19 cellular contexts compared by ENCODE assay signal in genomic region chr16:76428858-76429257, GRCh38.
DNase-seq lines count a peak whose midpoint lies in the region; ATAC-seq, FAIRE-seq and TF ChIP-seq lines count a peak whose summit lies in the region.
"Had no signal": no experiment of that assay in that cellular context is flagged by ENCODE, and none has a peak within 500 bp of the region (broad histone marks: within the 10 kb centered on the region; RNA-seq: fewer than 3 reads in every experiment).

No MANE protein-coding gene starts in this region.

- H3K27me3 Mint-ChIP-seq in CD4-positive, alpha-beta T cell = no peaks in the 10 kb centered on the region
- H3K27me3 Mint-ChIP-seq: activated CD4-positive, alpha-beta T cell treated with anti-CD3 and anti-CD28 coated beads, Interleukin-2, amount 10 ng/mL, durations not matched to agents 24 days and 14 days; progenitor cell of endocrine pancreas had no signal

- FAIRE-seq in small intestine (lab: Jason Lieb, UNC) = no peak

- 58 to 75% (median 61%) methylated on average over 5 of the region's 5 CpGs for WGBS in small intestine, 3 donors

- H3K4me3 ChIP-seq in small intestine (ENCODE audit: low read depth in 1 of 2, low read length in 2 of 2) (no peak overlapping the region), H7 (ENCODE audit: insufficient read depth, low read depth, low read length) (no peak overlapping the region)
- H3K4me3 ChIP-seq: lower lobe of right lung, SJCRH30 had no signal

- no peaks in the 10 kb centered on the region for H3K4me1 Mint-ChIP-seq in CD4-positive, alpha-beta T cell (ENCODE audit: low read depth)
- H3K4me1 Mint-ChIP-seq: activated CD4-positive, alpha-beta T cell treated with anti-CD3 and anti-CD28 coated beads, Interleukin-2, amount 10 ng/mL, durations not matched to agents 24 days and 14 days; natural killer cell had no signal

- H3K9me3 Mint-ChIP-seq in CD4-positive, alpha-beta T cell = no peaks in the 10 kb centered on the region
- H3K9me3 Mint-ChIP-seq: activated CD4-positive, alpha-beta T cell treated with anti-CD3 and anti-CD28 coated beads, Interleukin-2, amount 10 ng/mL, durations not matched to agents 24 days and 14 days had no signal

- no peaks in the 10 kb centered on the region for H3K36me3 Mint-ChIP-seq in CD4-positive, alpha-beta T cell (ENCODE audit: low read depth)
- H3K36me3 Mint-ChIP-seq: activated naive CD4-positive, alpha-beta T cell treated with anti-CD3 and anti-CD28 coated beads, Interleukin-2, amount 50 U/mL, for 72 hours; natural killer cell had no signal

- CTCF ChIA-PET in CD4-positive, alpha-beta T cell (lab: Charles Lee) = no interaction called here

- H3K27ac ChIP-seq in small intestine (ENCODE audit: low read depth in 1 of 2, low read length in 1 of 2) = no peak overlapping the region
- no peak overlapping the region for H3K27ac ChIP-seq in CD4-positive, alpha-beta T cell (ENCODE audit: low read depth, low read length)
- H3K27ac ChIP-seq: lower lobe of right lung, SJCRH30 had no signal

- no peaks in the 10 kb centered on the region for H3K4me1 ChIP-seq in small intestine (ENCODE audit: control insufficient read depth in 2 of 2, insufficient read depth in 1 of 2, low read depth in 1 of 2, low read length in 1 of 2)
- H3K4me1 ChIP-seq: Caco-2, lower lobe of right lung, SJCRH30 had no signal

- no peak overlapping the region for H3K4me3 Mint-ChIP-seq in CD4-positive, alpha-beta T cell
- H3K4me3 Mint-ChIP-seq: activated CD4-positive, alpha-beta T cell treated with anti-CD3 and anti-CD28 coated beads, Interleukin-2, amount 10 ng/mL, durations not matched to agents 24 days and 14 days; natural killer cell had no signal

- peak; percentile 32 for DNase-seq in ACHN
- DNase-seq in HT-29 (ENCODE audit: low spot score) = peak; percentile 4
- DNase-seq in SHP77 (lab: John Stamatoyannopoulos, UW) = peak; percentile 23 to 32
- DNase-seq in kidney glomerular epithelial cell (lab: John Stamatoyannopoulos, UW) = peak; percentile 44
- DNase-seq in small intestine = no peak
- DNase-seq in HCEC 1CT = no peak
- no peak for DNase-seq in H7
- DNase-seq in CD4-positive, alpha-beta T cell = no peak
- DNase-seq: activated CD4-positive, alpha-beta T cell treated with anti-CD3 and anti-CD28 coated beads, Interleukin-2, amount 10 ng/mL, durations not matched to agents 24 days and 14 days; effector CD8-positive, alpha-beta T cell; lower lobe of right lung; natural killer cell; NCI-H82; SJCRH30; stimulated activated naive CD4-positive, alpha-beta T cell; T-helper 9 cell had no signal

- no peaks in the 10 kb centered on the region for H3K27me3 ChIP-seq in small intestine (ENCODE audit: control insufficient read depth in 2 of 2, insufficient read depth in 2 of 2, low read length in 2 of 2)
- no peaks in the 10 kb centered on the region for H3K27me3 ChIP-seq in H7 (ENCODE audit: control insufficient read depth, insufficient read depth, low read length)
- no peaks in the 10 kb centered on the region for H3K27me3 ChIP-seq in CD4-positive, alpha-beta T cell (ENCODE audit: control insufficient read depth, insufficient read depth, low read length)
- H3K27me3 ChIP-seq: SJCRH30 had no signal

- no peak overlapping the region for H3K27ac Mint-ChIP-seq in CD4-positive, alpha-beta T cell
- H3K27ac Mint-ChIP-seq: activated CD4-positive, alpha-beta T cell treated with anti-CD3 and anti-CD28 coated beads, Interleukin-2, amount 10 ng/mL, durations not matched to agents 24 days and 14 days; activated naive CD4-positive, alpha-beta T cell treated with anti-CD3 and anti-CD28 coated beads, Interleukin-2, amount 50 U/mL, for 72 hours; natural killer cell; progenitor cell of endocrine pancreas had no signal

- no peaks in the 10 kb centered on the region for H3K36me3 ChIP-seq in small intestine (ENCODE audit: control insufficient read depth in 2 of 2, insufficient read depth in 2 of 2, low read length in 2 of 2)
- H3K36me3 ChIP-seq in H7 (replicated peaks; ENCODE audit: control insufficient read depth, insufficient read depth, low read length) = no peaks in the 10 kb centered on the region
- H3K36me3 ChIP-seq: lower lobe of right lung, SJCRH30 had no signal

- intact Hi-C loops in CD4-positive, alpha-beta T cell (cut with DNase I, micrococcal nuclease) = loop anchor here in 1 of 2 experiments (10.0 kb wide), 1 partner anchor 84 kb away; no protein-coding TSS in a partner anchor

- POLR2A ChIA-PET in CD4-positive, alpha-beta T cell (lab: Charles Lee) = no interaction called here

- ATAC-seq in CD4-positive, alpha-beta T cell (ENCODE audit: poor library complexity) = no peak
- ATAC-seq: activated naive CD4-positive, alpha-beta T cell treated with anti-CD3 and anti-CD28 coated beads, Interleukin-2, amount 50 U/mL, for 72 hours; lower lobe of right lung; natural killer cell had no signal

- in situ Hi-C loops in ACHN (cut with HindIII; ENCODE audit: low pct_ligation_motif_present, low pct_unique_long_range_greater_than_20kb, low sequenced_read_pairs) = no loop called here

- no peak for TF ChIP-seq CTCF in CD4-positive, alpha-beta T cell (IDR thresholded peaks at IDR 0.05)

- no peaks in the 10 kb centered on the region for H3K9me3 ChIP-seq in small intestine (ENCODE audit: control insufficient read depth, low read depth)
- H3K9me3 ChIP-seq in CD4-positive, alpha-beta T cell (ENCODE audit: control insufficient read depth, low read length) = no peaks in the 10 kb centered on the region
- H3K9me3 ChIP-seq: Caco-2, lower lobe of right lung, SJCRH30 had no signal

Comparison
In these comparisons a context has a peak if more than half of its experiments do, and no peak if none do; other contexts are left out.
1. DNase-seq: peak in ACHN (single experiment), HT-29 (single experiment), SHP77 (2 of 2) and kidney glomerular epithelial cell (single experiment); none in small intestine (single experiment), HCEC 1CT (single experiment), H7 (single experiment) and CD4-positive, alpha-beta T cell (0 of 10).